ENCODE assay signal across 16 cellular contexts in the genomic region with DNA sequence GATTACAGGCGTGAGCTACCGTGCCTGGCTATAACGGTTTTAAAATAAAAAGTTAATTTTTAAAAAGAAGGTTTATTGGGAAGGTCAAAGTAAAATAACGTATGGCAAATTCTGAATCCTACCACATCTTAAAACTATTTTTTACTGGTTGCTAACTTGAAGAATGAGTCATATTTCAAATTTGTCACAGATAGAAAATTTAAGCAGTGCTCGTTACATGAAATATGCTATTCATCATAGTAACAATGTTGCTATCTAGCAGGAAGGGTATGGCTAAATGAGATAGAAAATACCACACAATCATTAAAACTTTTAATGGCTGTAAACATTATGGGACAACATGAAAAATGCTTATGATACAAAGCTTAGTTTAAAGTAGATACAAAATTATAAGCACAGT.
A peak's percentile ranks its signal among the peaks of the same experiment; 100 is the strongest.
DNase-seq lines count a peak whose midpoint lies in the region; ATAC-seq and TF ChIP-seq lines count a peak whose summit lies in the region.
"Had no signal": no experiment of that assay in that cellular context is flagged by ENCODE, and none has a peak within 500 bp of the region (broad histone marks: within the 10 kb centered on the region; RNA-seq: fewer than 3 reads in every experiment).

No MANE protein-coding gene starts in this region.

- no peaks in the 10 kb centered on the region for H3K27me3 ChIP-seq in GM23248 (replicated peaks; ENCODE audit: insufficient read depth)
- no peaks in the 10 kb centered on the region for H3K27me3 ChIP-seq in endodermal cell (ENCODE audit: control insufficient read depth, insufficient read depth, low read length, poor library complexity, severe bottlenecking)
- no peaks in the 10 kb centered on the region for H3K27me3 ChIP-seq in hepatocyte

- no peak overlapping the region for H3K4me3 Mint-ChIP-seq in endodermal cell
- H3K4me3 Mint-ChIP-seq: CD4-positive, alpha-beta T cell; GM23338 had no signal

- H3K9me2 ChIP-seq in GM23248 (ENCODE audit: insufficient read depth) (no peaks in the 10 kb centered on the region), hepatocyte (replicated peaks; ENCODE audit: insufficient read depth) (no peaks in the 10 kb centered on the region)

- no peak for TF ChIP-seq CTCF in endodermal cell (conservative IDR thresholded peaks at IDR 0.05)
- no peak for TF ChIP-seq CTCF in hepatocyte (IDR thresholded peaks at IDR 0.05; ENCODE audit: poor library complexity)

- no peak overlapping the region for H2AFZ ChIP-seq in GM23248
- no peak overlapping the region for H2AFZ ChIP-seq in hepatocyte
- H2AFZ ChIP-seq: GM23338 had no signal

- 69 to 74% methylated on average over 5 of the region's 5 CpGs for WGBS in GM23248 (ENCODE audit: low coverage in 1 of 2, low lambda C conversion rate in 2 of 2, missing lambda C conversion rate in 2 of 2), 2 experiments
- 99% methylated on average over 5 of the region's 5 CpGs; no CpG with 5 or more reads in 1 of the 2 experiments for WGBS in endodermal cell (ENCODE audit: insufficient coverage in 1 of 2, insufficient read length in 1 of 2), 2 experiments
- WGBS in hepatocyte (ENCODE audit: low lambda C conversion rate, missing lambda C conversion rate) = 89% methylated on average over 5 of the region's 5 CpGs

- H3K36me3 ChIP-seq in GM23248 (ENCODE audit: low read depth) (no peaks in the 10 kb centered on the region), endodermal cell (ENCODE audit: control insufficient read depth, insufficient read depth, low read length) (no peaks in the 10 kb centered on the region), hepatocyte (replicated peaks; ENCODE audit: insufficient read depth, low read depth) (no peaks in the 10 kb centered on the region)

- in situ Hi-C loops in GM23248 (cut with MboI) = no loop called here

- ATAC-seq in SK-N-SH treated with all-trans-retinoic acid at 6 μM for 48 hours (peak; percentile 16; the same call in 2 of the 3 replicates), GM21367 (IDR thresholded peaks at IDR 0.05; ENCODE audit: unreplicated experiment) (no peak)
- ATAC-seq: GM23338 had no signal

- H3K36me3 Mint-ChIP-seq in endodermal cell (ENCODE audit: low read depth) = no peaks in the 10 kb centered on the region
- H3K36me3 Mint-ChIP-seq: IgD-negative memory B cell had no signal

- H3K9ac ChIP-seq in GM23248 (no peak overlapping the region), endodermal cell (ENCODE audit: extremely low read depth, low read length, poor library complexity, severe bottlenecking) (no peak overlapping the region)

- H3K79me2 ChIP-seq in GM23248 (ENCODE audit: insufficient read depth) (no peaks in the 10 kb centered on the region), hepatocyte (no peaks in the 10 kb centered on the region)

- H3K27ac ChIP-seq in GM23248 = peak overlapping the region; percentile 36
- H3K27ac ChIP-seq in endodermal cell (ENCODE audit: low read depth, low read length) = no peak overlapping the region
- H3K27ac ChIP-seq in hepatocyte = no peak overlapping the region
- H3K27ac ChIP-seq: 22Rv1 had no signal

- no peaks in the 10 kb centered on the region for H3K4me1 Mint-ChIP-seq in endodermal cell
- H3K4me1 Mint-ChIP-seq: GM23338, IgD-negative memory B cell had no signal

- peaks cover 8% of the 10 kb centered on the region for H3K9me3 Mint-ChIP-seq in endodermal cell
- H3K9me3 Mint-ChIP-seq: GM23338 had no signal

- H3K4me1 ChIP-seq in GM23248 (ENCODE audit: insufficient read depth) = peaks cover 62% of the 10 kb centered on the region
- H3K4me1 ChIP-seq in endodermal cell (ENCODE audit: control insufficient read depth, insufficient read depth, low read length) = peaks cover 3% of the 10 kb centered on the region
- no peaks in the 10 kb centered on the region for H3K4me1 ChIP-seq in hepatocyte (ENCODE audit: insufficient read depth)

- no peak overlapping the region for H3K4me3 ChIP-seq in GM23248
- H3K4me3 ChIP-seq in endodermal cell (ENCODE audit: low read length) = no peak overlapping the region
- H3K4me3 ChIP-seq in hepatocyte = no peak overlapping the region
- H3K4me3 ChIP-seq: GM23338 had no signal

- H4K20me1 ChIP-seq in GM23248 (ENCODE audit: insufficient read depth) (no peaks in the 10 kb centered on the region), hepatocyte (ENCODE audit: insufficient read depth, poor library complexity, severe bottlenecking) (no peaks in the 10 kb centered on the region)

- H3K4me2 ChIP-seq in GM23248 (ENCODE audit: unreplicated experiment) = peak overlapping the region; percentile 3
- no peak overlapping the region for H3K4me2 ChIP-seq in hepatocyte
- H3K4me2 ChIP-seq: GM23338 had no signal

- no peaks in the 10 kb centered on the region for H3K27me3 Mint-ChIP-seq in endodermal cell (ENCODE audit: insufficient read depth)
- H3K27me3 Mint-ChIP-seq: CD4-positive, alpha-beta T cell; IgD-negative memory B cell had no signal

- no peak overlapping the region for H3K27ac Mint-ChIP-seq in endodermal cell
- H3K27ac Mint-ChIP-seq: CD4-positive, alpha-beta T cell; GM23338; IgD-negative memory B cell had no signal

- H3F3A ChIP-seq in GM23248 (ENCODE audit: insufficient read depth) = peaks cover 55% of the 10 kb centered on the region

- DNase-seq in AG08395 (ENCODE audit: low spot score) (peak; percentile 35), GM23248 (peak; percentile 48), fibroblast of peridontal ligament (ENCODE audit: extremely low read depth) (peak; percentile 41), endodermal cell (no peak), hepatocyte (ENCODE audit: low spot score) (no peak), DMS53 (lab: John Stamatoyannopoulos, UW) (no peak)
- DNase-seq: C1 segment of cervical spinal cord; CD4-positive, alpha-beta T cell; DMS79 treated with DMSO at 0.1 percent for 48 hours; GF-D8; H7 had no signal

- H3K9me3 ChIP-seq in GM23248 (ENCODE audit: low read depth) (no peaks in the 10 kb centered on the region), endodermal cell (ENCODE audit: control insufficient read depth, low read length) (peaks cover 7% of the 10 kb centered on the region), hepatocyte (ENCODE audit: low read depth) (no peaks in the 10 kb centered on the region)

TF ChIP-seq in SK-N-SH treated with all-trans-retinoic acid at 6 μM for 48 hours, 23 proteins besides CTCF, POLR2A, EP300 and RAD21 (continues in another document):
- TF ChIP-seq ZFP30 (CRISPR knock-in tag; IDR thresholded peaks at IDR 0.05) = no peak
- no peak for TF ChIP-seq ZNF70 (CRISPR knock-in tag; IDR thresholded peaks at IDR 0.05)
- no peak for TF ChIP-seq PPARA (CRISPR knock-in tag; IDR thresholded peaks at IDR 0.05; ENCODE audit: borderline replicate concordance)
- TF ChIP-seq, protein P1, sequence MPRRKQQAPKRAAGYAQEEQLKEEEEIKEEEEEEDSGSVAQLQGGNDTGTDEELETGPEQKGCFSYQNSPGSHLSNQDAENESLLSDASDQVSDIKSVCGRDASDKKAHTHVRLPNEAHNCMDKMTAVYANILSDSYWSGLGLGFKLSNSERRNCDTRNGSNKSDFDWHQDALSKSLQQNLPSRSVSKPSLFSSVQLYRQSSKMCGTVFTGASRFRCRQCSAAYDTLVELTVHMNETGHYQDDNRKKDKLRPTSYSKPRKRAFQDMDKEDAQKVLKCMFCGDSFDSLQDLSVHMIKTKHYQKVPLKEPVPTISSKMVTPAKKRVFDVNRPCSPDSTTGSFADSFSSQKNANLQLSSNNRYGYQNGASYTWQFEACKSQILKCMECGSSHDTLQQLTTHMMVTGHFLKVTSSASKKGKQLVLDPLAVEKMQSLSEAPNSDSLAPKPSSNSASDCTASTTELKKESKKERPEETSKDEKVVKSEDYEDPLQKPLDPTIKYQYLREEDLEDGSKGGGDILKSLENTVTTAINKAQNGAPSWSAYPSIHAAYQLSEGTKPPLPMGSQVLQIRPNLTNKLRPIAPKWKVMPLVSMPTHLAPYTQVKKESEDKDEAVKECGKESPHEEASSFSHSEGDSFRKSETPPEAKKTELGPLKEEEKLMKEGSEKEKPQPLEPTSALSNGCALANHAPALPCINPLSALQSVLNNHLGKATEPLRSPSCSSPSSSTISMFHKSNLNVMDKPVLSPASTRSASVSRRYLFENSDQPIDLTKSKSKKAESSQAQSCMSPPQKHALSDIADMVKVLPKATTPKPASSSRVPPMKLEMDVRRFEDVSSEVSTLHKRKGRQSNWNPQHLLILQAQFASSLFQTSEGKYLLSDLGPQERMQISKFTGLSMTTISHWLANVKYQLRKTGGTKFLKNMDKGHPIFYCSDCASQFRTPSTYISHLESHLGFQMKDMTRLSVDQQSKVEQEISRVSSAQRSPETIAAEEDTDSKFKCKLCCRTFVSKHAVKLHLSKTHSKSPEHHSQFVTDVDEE (CRISPR knock-in tag; IDR thresholded peaks at IDR 0.05) = no peak
- no peak for TF ChIP-seq SNAI2 (CRISPR knock-in tag; IDR thresholded peaks at IDR 0.05)
- TF ChIP-seq ZFP3 (CRISPR knock-in tag; IDR thresholded peaks at IDR 0.05) = no peak
- TF ChIP-seq, protein P2, sequence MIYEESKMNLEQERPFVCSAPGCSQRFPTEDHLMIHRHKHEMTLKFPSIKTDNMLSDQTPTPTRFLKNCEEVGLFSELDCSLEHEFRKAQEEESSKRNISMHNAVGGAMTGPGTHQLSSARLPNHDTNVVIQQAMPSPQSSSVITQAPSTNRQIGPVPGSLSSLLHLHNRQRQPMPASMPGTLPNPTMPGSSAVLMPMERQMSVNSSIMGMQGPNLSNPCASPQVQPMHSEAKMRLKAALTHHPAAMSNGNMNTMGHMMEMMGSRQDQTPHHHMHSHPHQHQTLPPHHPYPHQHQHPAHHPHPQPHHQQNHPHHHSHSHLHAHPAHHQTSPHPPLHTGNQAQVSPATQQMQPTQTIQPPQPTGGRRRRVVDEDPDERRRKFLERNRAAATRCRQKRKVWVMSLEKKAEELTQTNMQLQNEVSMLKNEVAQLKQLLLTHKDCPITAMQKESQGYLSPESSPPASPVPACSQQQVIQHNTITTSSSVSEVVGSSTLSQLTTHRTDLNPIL (CRISPR knock-in tag; IDR thresholded peaks at IDR 0.05; ENCODE audit: low read depth) = no peak
- TF ChIP-seq CSDC2 (CRISPR knock-in tag; IDR thresholded peaks at IDR 0.05) = no peak
- TF ChIP-seq, protein P3, sequence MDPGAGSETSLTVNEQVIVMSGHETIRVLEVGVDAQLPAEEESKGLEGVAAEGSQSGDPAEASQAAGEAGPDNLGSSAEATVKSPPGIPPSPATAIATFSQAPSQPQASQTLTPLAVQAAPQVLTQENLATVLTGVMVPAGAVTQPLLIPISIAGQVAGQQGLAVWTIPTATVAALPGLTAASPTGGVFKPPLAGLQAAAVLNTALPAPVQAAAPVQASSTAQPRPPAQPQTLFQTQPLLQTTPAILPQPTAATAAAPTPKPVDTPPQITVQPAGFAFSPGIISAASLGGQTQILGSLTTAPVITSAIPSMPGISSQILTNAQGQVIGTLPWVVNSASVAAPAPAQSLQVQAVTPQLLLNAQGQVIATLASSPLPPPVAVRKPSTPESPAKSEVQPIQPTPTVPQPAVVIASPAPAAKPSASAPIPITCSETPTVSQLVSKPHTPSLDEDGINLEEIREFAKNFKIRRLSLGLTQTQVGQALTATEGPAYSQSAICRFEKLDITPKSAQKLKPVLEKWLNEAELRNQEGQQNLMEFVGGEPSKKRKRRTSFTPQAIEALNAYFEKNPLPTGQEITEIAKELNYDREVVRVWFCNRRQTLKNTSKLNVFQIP (CRISPR knock-in tag; IDR thresholded peaks at IDR 0.05; ENCODE audit: borderline replicate concordance, low read depth) = no peak

Comparison
In these comparisons a context has a peak if more than half of its experiments do, and no peak if none do; other contexts are left out.
1. DNase-seq: peak in AG08395 (single experiment), GM23248 (single experiment) and fibroblast of peridontal ligament (single experiment); none in endodermal cell (single experiment), hepatocyte (single experiment) and DMS53 (single experiment).